8 cellular contexts compared by ENCODE assay signal in the genomic region with DNA sequence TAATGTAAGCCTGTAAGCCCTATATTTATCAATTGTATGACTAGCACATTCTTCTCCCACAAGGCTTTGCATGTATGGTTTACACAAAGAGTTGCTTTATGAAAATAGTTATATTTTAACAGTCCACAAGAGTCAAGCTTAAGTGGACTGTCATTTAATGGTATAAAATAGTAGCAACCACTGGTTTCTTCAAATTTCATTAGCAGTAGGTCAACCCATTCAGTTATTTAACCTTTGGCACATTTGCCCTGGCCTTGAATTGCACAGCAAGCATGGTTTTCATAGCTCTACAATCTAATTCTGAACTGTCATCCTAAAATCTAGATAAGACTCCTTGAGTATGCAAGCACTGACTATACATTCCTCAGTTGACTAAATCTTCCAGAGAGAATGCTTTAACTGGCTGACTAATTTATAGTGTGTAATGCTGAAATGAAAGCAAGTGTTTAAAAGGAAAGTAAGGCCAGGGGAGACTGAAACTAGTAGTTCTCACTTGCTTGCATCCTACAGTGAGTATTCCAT. TPM values are rescaled to one million over a fixed set of nuclear protein-coding genes. Genes with fewer than 3 reads are reported as not detected.
DNase-seq lines count a peak whose midpoint lies in the region; ATAC-seq and TF ChIP-seq lines count a peak whose summit lies in the region.

No MANE protein-coding gene starts in this region.

- peaks cover 59% of the 10 kb centered on the region for H3K4me1 Mint-ChIP-seq in stimulated activated naive CD8-positive, alpha-beta T cell treated with anti-CD3 and anti-CD28 coated beads, Interleukin-15, Interleukin-2, amounts not matched to agents 100 ng/mL and 50 ng/mL, for 24 hours (ENCODE audit: low read depth)

- H3K4me1 ChIP-seq in aorta (ENCODE audit: control insufficient read depth in 1 of 2, insufficient read depth in 2 of 2, low read length in 2 of 2): no peaks in the 10 kb centered on the region

- H3K9me3 ChIP-seq in aorta (ENCODE audit: control insufficient read depth, low read length): no peaks in the 10 kb centered on the region

- H3K27me3 Mint-ChIP-seq in stimulated activated naive CD8-positive, alpha-beta T cell treated with anti-CD3 and anti-CD28 coated beads, Interleukin-15, Interleukin-2, amounts not matched to agents 100 ng/mL and 50 ng/mL, for 24 hours: peaks cover 5% of the 10 kb centered on the region

- intact Hi-C loops in aorta (cut with DNase I): no loop called here

- DNase-seq in AG08396 (ENCODE audit: low spot score): peak; percentile 75
- DNase-seq in cardiac fibroblast (ENCODE audit: low read depth in 2 of 2): peak; percentile 76 to 83
- DNase-seq in stimulated activated CD4-positive, alpha-beta T cell treated with anti-CD3 and anti-CD28 coated beads, Interleukin-2, amount 100 ng/mL, for 24 hours: no peak
- DNase-seq in superior temporal gyrus (ENCODE audit: extremely low spot score): no peak
- no peak for DNase-seq in aorta

- no peaks in the 10 kb centered on the region for H3K27me3 ChIP-seq in aorta (ENCODE audit: control insufficient read depth in 1 of 2, insufficient read depth in 2 of 2, low read length in 1 of 2)

- ATAC-seq in GM19351 (IDR thresholded peaks at IDR 0.05; ENCODE audit: unreplicated experiment) (peak; percentile 62), HG03280 (IDR thresholded peaks at IDR 0.05; ENCODE audit: unreplicated experiment) (peak; percentile 66), aorta (ENCODE audit: low FRiP score) (no peak)

- peaks cover 8% of the 10 kb centered on the region for H3K36me3 Mint-ChIP-seq in stimulated activated naive CD8-positive, alpha-beta T cell treated with anti-CD3 and anti-CD28 coated beads, Interleukin-15, Interleukin-2, amounts not matched to agents 100 ng/mL and 50 ng/mL, for 24 hours (ENCODE audit: low read depth)

- peak overlapping the region; percentile 68 for H3K27ac Mint-ChIP-seq in stimulated activated naive CD8-positive, alpha-beta T cell treated with anti-CD3 and anti-CD28 coated beads, Interleukin-15, Interleukin-2, amounts not matched to agents 100 ng/mL and 50 ng/mL, for 24 hours

- H3K9me3 Mint-ChIP-seq in stimulated activated naive CD8-positive, alpha-beta T cell treated with anti-CD3 and anti-CD28 coated beads, Interleukin-15, Interleukin-2, amounts not matched to agents 100 ng/mL and 50 ng/mL, for 24 hours: peaks cover 5% of the 10 kb centered on the region

- no peak for TF ChIP-seq CTCF in cardiac fibroblast (IDR thresholded peaks at IDR 0.05; ENCODE audit: low read depth, low read length)

- H3K27ac ChIP-seq in aorta (ENCODE audit: low read depth in 1 of 2, low read length in 2 of 2): no peak overlapping the region

- peak overlapping the region; percentile 92 for H3K4me3 Mint-ChIP-seq in stimulated activated naive CD8-positive, alpha-beta T cell treated with anti-CD3 and anti-CD28 coated beads, Interleukin-15, Interleukin-2, amounts not matched to agents 100 ng/mL and 50 ng/mL, for 24 hours

- no peaks in the 10 kb centered on the region for H3K36me3 ChIP-seq in aorta (ENCODE audit: control insufficient read depth in 1 of 2, insufficient read depth in 2 of 2, low read length in 1 of 2)

- peak overlapping the region; percentile 77 to 86 for H3K4me3 ChIP-seq in cardiac fibroblast (replicated peaks in 1 of 2; ENCODE audit: low read depth in 2 of 2, low read length in 2 of 2)
- no peak overlapping the region for H3K4me3 ChIP-seq in aorta (ENCODE audit: low read length in 2 of 2)

RNA-seq across cellular contexts. Expression of a gene that starts 1.8 kb away (rescaled TPM):
- total RNA-seq in aorta: 1 to 10 TPM; 3.5 to 3.7 TPM
- polyA plus RNA-seq in aorta: 1 to 10 TPM in 1 of 2 donors, under 1 TPM in 1; 0.20 to 4.1 TPM

Comparison
In these comparisons a context has a peak if more than half of its experiments do, and no peak if none do; other contexts are left out.
1. DNase-seq: peak in AG08396 (single experiment) and cardiac fibroblast (2 of 2); none in stimulated activated CD4-positive, alpha-beta T cell treated with anti-CD3 and anti-CD28 coated beads, Interleukin-2, amount 100 ng/mL, for 24 hours (0 of 2), superior temporal gyrus (single experiment) and aorta (0 of 2).
2. H3K4me3 ChIP-seq: peak in cardiac fibroblast (2 of 2); none in aorta (0 of 2).